32 cellular contexts compared by ENCODE assay signal in genomic region chr20:63020681-63021080, GRCh38. TPM values are rescaled to one million over a fixed set of nuclear protein-coding genes. Genes with fewer than 3 reads are reported as not detected.
"Had no signal": no experiment of that assay in that cellular context is flagged by ENCODE, and none has a peak within 500 bp of the region (broad histone marks: within the 10 kb centered on the region; RNA-seq: fewer than 3 reads in every experiment).

No MANE protein-coding gene starts in this region.

- H3K9me3 ChIP-seq: mucosa of descending colon, prostate gland, testis, upper lobe of left lung had no signal

- ATAC-seq: left lobe of liver; mucosa of descending colon; natural killer cell treated with Interleukin-12 subunit alpha and Interleukin-12 subunit beta and Interleukin-15 and Interleukin-18, amount 100 ng/mL, for 72 hours; sciatic nerve; stimulated activated memory B cell treated with anti-CD40 and anti-IgM and Interleukin-4, amounts not matched to agents 10 μg/mL and 1 μg/mL and 100 μg/mL, for 72 hours; stimulated activated naive CD8-positive, alpha-beta T cell treated with anti-CD3 and anti-CD28 coated beads, Interleukin-15, Interleukin-2, amounts not matched to agents 100 U/mL and 50 U/mL, for 24 hours had no signal

- DNase-seq: dermis blood vessel endothelial cell; effector memory CD4-positive, alpha-beta T cell; foreskin melanocyte; head of caudate nucleus; mesenchymal stem cell; naive B cell; stimulated activated CD4-positive, alpha-beta T cell treated with anti-CD3 and anti-CD28 coated beads, Interleukin-4, amount 100 ng/mL, for 4 hours; stimulated activated naive CD8-positive, alpha-beta T cell treated with anti-CD3 and anti-CD28 coated beads, Interleukin-15, Interleukin-2, amounts not matched to agents 100 U/mL and 50 U/mL, for 24 hours; substantia nigra; testis had no signal

- H3K27me3 ChIP-seq: testis had no signal

- H3K36me3 ChIP-seq: esophagus muscularis mucosa, prostate gland, right atrium auricular region, tibial artery, upper lobe of left lung had no signal

- H3K27ac Mint-ChIP-seq: mesothelial cell of epicardium; natural killer cell treated with Interleukin-12 subunit alpha and Interleukin-12 subunit beta and Interleukin-15 and Interleukin-18, amount 100 ng/mL, for 72 hours; stimulated activated memory B cell treated with anti-CD40 and anti-IgM and Interleukin-4, amounts not matched to agents 10 μg/mL and 1 μg/mL and 100 μg/mL, for 72 hours had no signal

- H3K9me3 Mint-ChIP-seq: natural killer cell treated with Interleukin-12 subunit alpha and Interleukin-12 subunit beta and Interleukin-15 and Interleukin-18, amount 100 ng/mL, for 72 hours; neural crest cell had no signal

- H3K4me3 ChIP-seq: coronary artery, esophagus muscularis mucosa, mucosa of descending colon, prostate gland, right atrium auricular region, testis, tibial artery, upper lobe of left lung had no signal

- H3K36me3 Mint-ChIP-seq: mesothelial cell of epicardium; natural killer cell treated with Interleukin-12 subunit alpha and Interleukin-12 subunit beta and Interleukin-15 and Interleukin-18, amount 100 ng/mL, for 72 hours; stimulated activated memory B cell treated with anti-CD40 and anti-IgM and Interleukin-4, amounts not matched to agents 10 μg/mL and 1 μg/mL and 100 μg/mL, for 72 hours had no signal

- H3K4me1 ChIP-seq: parathyroid adenoma, prostate gland, right atrium auricular region, testis had no signal

- H3K27ac ChIP-seq: coronary artery, esophagus muscularis mucosa, parathyroid adenoma, prostate gland, right atrium auricular region, testis, tibial artery, upper lobe of left lung had no signal

- H3K4me3 Mint-ChIP-seq: mesothelial cell of epicardium; naive B cell; natural killer cell treated with Interleukin-12 subunit alpha and Interleukin-12 subunit beta and Interleukin-15 and Interleukin-18, amount 100 ng/mL, for 72 hours; neural crest cell; stimulated activated memory B cell treated with anti-CD40 and anti-IgM and Interleukin-4, amounts not matched to agents 10 μg/mL and 1 μg/mL and 100 μg/mL, for 72 hours had no signal

- H3K4me1 Mint-ChIP-seq: stimulated activated memory B cell treated with anti-CD40 and anti-IgM and Interleukin-4, amounts not matched to agents 10 μg/mL and 1 μg/mL and 100 μg/mL, for 72 hours had no signal

RNA-seq across cellular contexts. Expression of gene BHLHE23, which starts 13.9 kb away (rescaled TPM):
- total RNA-seq: dermis blood vessel endothelial cell; endothelial cell of umbilical vein; epithelial cell of proximal tubule; esophagus muscularis mucosa; fibroblast of lung; left lobe of liver; liver; lung microvascular endothelial cell; mesothelial cell of epicardium; mucosa of descending colon; natural killer cell treated with Interleukin-12 subunit alpha and Interleukin-12 subunit beta and Interleukin-15 and Interleukin-18, amount 100 ng/mL, for 72 hours; neural crest cell; osteoblast; right atrium auricular region; sciatic nerve; skeletal muscle tissue; upper lobe of left lung had no signal
- polyA plus RNA-seq: endothelial cell of umbilical vein, fibroblast of lung, keratinocyte, liver had no signal
